31 cellular contexts compared by ENCODE assay signal in genomic region chr12:53611304-53611703, GRCh38.
"Had no signal": no experiment of that assay in that cellular context is flagged by ENCODE, and none has a peak within 500 bp of the region (broad histone marks: within the 10 kb centered on the region; RNA-seq: fewer than 3 reads in every experiment).

No MANE protein-coding gene starts in this region.

- H2AFZ ChIP-seq: neural progenitor cell, parathyroid adenoma had no signal

- ATAC-seq: natural killer cell; psoas muscle; right cardiac atrium; sciatic nerve; stimulated activated memory B cell treated with anti-CD40 and anti-IgM and Interleukin-4, amounts not matched to agents 10 μg/mL and 1 μg/mL and 100 μg/mL, for 72 hours; stimulated activated naive CD8-positive, alpha-beta T cell treated with anti-CD3 and anti-CD28 coated beads, Interleukin-15, amount 100 ng/mL, for 72 hours; stimulated activated naive CD8-positive, alpha-beta T cell treated with anti-CD3 and anti-CD28 coated beads, Interleukin-15, Interleukin-2, amounts not matched to agents 100 U/mL and 50 U/mL, for 24 hours; upper lobe of right lung had no signal

- H3K27ac ChIP-seq: neural progenitor cell, ovary, parathyroid adenoma, psoas muscle, spleen, suprapubic skin, testis, tibial artery, transverse colon, upper lobe of right lung, uterus had no signal

- H3K27me3 ChIP-seq: neural progenitor cell, ovary, spleen, suprapubic skin, testis, tibial artery, transverse colon, upper lobe of right lung, uterus had no signal

- DNase-seq: natural killer cell; occipital lobe; ovary; posterior cingulate gyrus; psoas muscle; right cardiac atrium; spleen; stimulated activated CD4-positive, alpha-beta T cell treated with anti-CD3 and anti-CD28 coated beads, Interleukin-12 subunit alpha, Interleukin-12 subunit beta, amount 100 ng/mL, for 4 hours; stimulated activated CD4-positive, alpha-beta T cell treated with anti-CD3 and anti-CD28 coated beads, Interleukin-1b, Interleukin-23, amount 100 ng/mL, for 48 hours; stimulated activated CD4-positive, alpha-beta T cell treated with anti-CD3 and anti-CD28 coated beads, Interleukin-4, amount 100 ng/mL, for 1 hour; stimulated activated CD4-positive, alpha-beta T cell treated with anti-CD3 and anti-CD28 coated beads, Interleukin-4, amount 100 ng/mL, for 4 hours; stimulated activated CD8-positive, alpha-beta memory T cell treated with anti-CD3 and anti-CD28 coated beads, Interleukin-4, amount 100 ng/mL, for 48 hours; stimulated activated naive CD4-positive, alpha-beta T cell; stimulated activated naive CD8-positive, alpha-beta T cell treated with anti-CD3 and anti-CD28 coated beads, Interleukin-15, amount 100 ng/mL, for 72 hours; stimulated activated naive CD8-positive, alpha-beta T cell treated with anti-CD3 and anti-CD28 coated beads, Interleukin-15, Interleukin-2, amounts not matched to agents 100 U/mL and 50 U/mL, for 24 hours; substantia nigra; testis; tibial artery; transverse colon; upper lobe of right lung; uterus had no signal

- H3K27ac Mint-ChIP-seq: natural killer cell; nephron; neural progenitor cell; progenitor cell of endocrine pancreas; stimulated activated memory B cell treated with anti-CD40 and anti-IgM and Interleukin-4, amounts not matched to agents 10 μg/mL and 1 μg/mL and 100 μg/mL, for 72 hours; type B pancreatic cell had no signal

- H3K4me1 ChIP-seq: neural progenitor cell, parathyroid adenoma had no signal

- H3K36me3 Mint-ChIP-seq: natural killer cell, type B pancreatic cell had no signal

- H3K9me3 ChIP-seq: ovary, psoas muscle, spleen, suprapubic skin, testis, tibial artery, transverse colon, upper lobe of right lung, uterus had no signal

- H3K36me3 ChIP-seq: neural progenitor cell, ovary, suprapubic skin, uterus had no signal

- H3K4me3 Mint-ChIP-seq: natural killer cell; nephron; neural progenitor cell; stimulated activated memory B cell treated with anti-CD40 and anti-IgM and Interleukin-4, amounts not matched to agents 10 μg/mL and 1 μg/mL and 100 μg/mL, for 72 hours; stimulated activated naive CD8-positive, alpha-beta T cell treated with anti-CD3 and anti-CD28 coated beads, Interleukin-15, amount 100 ng/mL, for 72 hours; type B pancreatic cell had no signal

- H3K4me3 ChIP-seq: neural progenitor cell, ovary, psoas muscle, skin epidermis, smooth muscle cell, spleen, suprapubic skin, testis, tibial artery, transverse colon, upper lobe of right lung, uterus had no signal

- H3K9ac ChIP-seq: neural progenitor cell, parathyroid adenoma had no signal

- H3K27me3 Mint-ChIP-seq: progenitor cell of endocrine pancreas; stimulated activated memory B cell treated with anti-CD40 and anti-IgM and Interleukin-4, amounts not matched to agents 10 μg/mL and 1 μg/mL and 100 μg/mL, for 72 hours; stimulated activated naive CD8-positive, alpha-beta T cell treated with anti-CD3 and anti-CD28 coated beads, Interleukin-15, amount 100 ng/mL, for 72 hours; type B pancreatic cell had no signal

- H3K4me1 Mint-ChIP-seq: nephron; neural progenitor cell; stimulated activated memory B cell treated with anti-CD40 and anti-IgM and Interleukin-4, amounts not matched to agents 10 μg/mL and 1 μg/mL and 100 μg/mL, for 72 hours had no signal

- H3K4me2 ChIP-seq: neural progenitor cell, smooth muscle cell had no signal

- H3K9me3 Mint-ChIP-seq: natural killer cell; nephron; neural progenitor cell; stimulated activated memory B cell treated with anti-CD40 and anti-IgM and Interleukin-4, amounts not matched to agents 10 μg/mL and 1 μg/mL and 100 μg/mL, for 72 hours; stimulated activated naive CD8-positive, alpha-beta T cell treated with anti-CD3 and anti-CD28 coated beads, Interleukin-15, amount 100 ng/mL, for 72 hours; type B pancreatic cell had no signal
